8 cellular contexts compared by ENCODE assay signal in genomic region chr4:173334891-173335754, GRCh38. TPM values are rescaled to one million over a fixed set of nuclear protein-coding genes. Genes with fewer than 3 reads are reported as not detected.
DNase-seq lines count a peak whose midpoint lies in the region; FAIRE-seq and TF ChIP-seq lines count a peak whose summit lies in the region.

No MANE protein-coding gene starts in this region.

- H3K36me3 Mint-ChIP-seq in astrocyte (ENCODE audit: low read depth, unreplicated experiment): no peaks in the 10 kb centered on the region

- H3K9me3 ChIP-seq in astrocyte (ENCODE audit: insufficient read depth, low read depth, low read length) (no peaks in the 10 kb centered on the region), hepatocyte (ENCODE audit: low read depth) (no peaks in the 10 kb centered on the region)

- H3K4me2 ChIP-seq in astrocyte (ENCODE audit: low read length) (peak overlapping the region; percentile 92), hepatocyte (peak overlapping the region; percentile 88)

- H4K20me1 ChIP-seq in astrocyte (ENCODE audit: insufficient read depth, low read length): peaks cover 14% of the 10 kb centered on the region
- peaks cover 5% of the 10 kb centered on the region for H4K20me1 ChIP-seq in hepatocyte (ENCODE audit: insufficient read depth, poor library complexity, severe bottlenecking)

- H3K79me2 ChIP-seq in astrocyte (ENCODE audit: insufficient read depth, low read length): peaks cover 40% of the 10 kb centered on the region
- H3K79me2 ChIP-seq in hepatocyte: peaks cover 32% of the 10 kb centered on the region

- peak overlapping the region; percentile 94 for H3K4me3 Mint-ChIP-seq in astrocyte (ENCODE audit: unreplicated experiment)

- WGBS in hepatocyte (ENCODE audit: low lambda C conversion rate, missing lambda C conversion rate): 1% methylated on average over 45 of the region's 52 CpGs

- no peaks in the 10 kb centered on the region for H3K27me3 Mint-ChIP-seq in astrocyte (ENCODE audit: low read depth, unreplicated experiment)

- no peaks in the 10 kb centered on the region for H3K9me2 ChIP-seq in hepatocyte (replicated peaks; ENCODE audit: insufficient read depth)

- H3K9me3 Mint-ChIP-seq in astrocyte (ENCODE audit: unreplicated experiment): no peaks in the 10 kb centered on the region

- no peaks in the 10 kb centered on the region for H3K27me3 ChIP-seq in astrocyte (ENCODE audit: insufficient read depth, low read length)
- H3K27me3 ChIP-seq in hepatocyte: no peaks in the 10 kb centered on the region

- H3K27ac ChIP-seq in astrocyte (ENCODE audit: low read depth, low read length) (peak overlapping the region; percentile 86), hepatocyte (peak overlapping the region; percentile 77)

- DNase-seq in activated CD8-positive, alpha-beta memory T cell treated with anti-CD3 and anti-CD28 coated beads, Interleukin-2, amount 50 U/mL, for 24 hours (ENCODE audit: extremely low read depth): peak; percentile 1
- DNase-seq in activated CD8-positive, alpha-beta memory T cell treated with anti-CD3 and anti-CD28 coated beads, Interleukin-2, amount 50 U/mL, for 48 hours: no peak
- DNase-seq in HEK293T (ENCODE audit: extremely low spot score): peak; percentile 84
- peak; percentile 90 for DNase-seq in M059J (ENCODE audit: low read depth)
- peak; percentile 79 for DNase-seq in RPMI8226
- peak; percentile 62 for DNase-seq in astrocyte (ENCODE audit: low read depth)
- DNase-seq in hepatocyte (ENCODE audit: low spot score): peak; percentile 84
- no peak for DNase-seq in retinal pigment epithelial cell (ENCODE audit: low read depth)

- H3K4me1 ChIP-seq in astrocyte (ENCODE audit: insufficient read depth, low read length) (peaks cover 9% of the 10 kb centered on the region), hepatocyte (ENCODE audit: insufficient read depth) (peaks cover 11% of the 10 kb centered on the region)

- peak overlapping the region; percentile 98 for H3K9ac ChIP-seq in astrocyte (ENCODE audit: low read length)

- H2AFZ ChIP-seq in astrocyte (ENCODE audit: low read depth, low read length) (peak overlapping the region; percentile 81), hepatocyte (peak overlapping the region; percentile 90)

- peak overlapping the region; percentile 88 for H3K27ac Mint-ChIP-seq in astrocyte (ENCODE audit: unreplicated experiment)

- FAIRE-seq in astrocyte (lab: Jason Lieb, UNC): no peak

- H3K36me3 ChIP-seq in astrocyte (ENCODE audit: insufficient read depth, low read length) (peaks cover 3% of the 10 kb centered on the region), hepatocyte (replicated peaks; ENCODE audit: insufficient read depth, low read depth) (no peaks in the 10 kb centered on the region)

- CTCF ChIA-PET in HEK293T (lab: Yijun Ruan, JAX): interaction anchor here (0.7 to 1.7 kb wide), 4 partner anchors 20 to 362 kb away, joined by 3 to 6 read pairs (median 3); no protein-coding TSS in a partner anchor

- TF ChIP-seq CTCF in astrocyte (IDR thresholded peaks at IDR 0.05; ENCODE audit: insufficient read depth, low read depth, low read length) (no peak), hepatocyte (IDR thresholded peaks at IDR 0.05; ENCODE audit: poor library complexity) (no peak), retinal pigment epithelial cell (conservative IDR thresholded peaks at IDR 0.05; ENCODE audit: low read depth, low read length) (no peak)

- H3K4me3 ChIP-seq in astrocyte (ENCODE audit: insufficient read depth, low read depth, low read length) (peak overlapping the region; percentile 92), hepatocyte (peak overlapping the region; percentile 88), retinal pigment epithelial cell (ENCODE audit: low read length) (peak overlapping the region; percentile 95)

- peaks cover 4% of the 10 kb centered on the region for H3K4me1 Mint-ChIP-seq in astrocyte (ENCODE audit: low read depth, unreplicated experiment)

- POLR2A ChIA-PET in HEK293T (lab: Yijun Ruan, JAX): interaction anchor here (0.6 to 6.3 kb wide), 72 partner anchors 10 to 948 kb away, joined by 3 to 317 read pairs (median 4); partner anchors contain the start of genes CEP44, FBXO8, GALNT7 and HAND2

TF ChIP-seq in HEK293T, 16 proteins besides CTCF, POLR2A, EP300 and RAD21:
- peak; percentile 18; the same call in 1 of the 2 replicates for TF ChIP-seq ELF4 (IDR thresholded peaks at IDR 0.05)
- TF ChIP-seq CTBP1 (IDR thresholded peaks at IDR 0.05; ENCODE audit: borderline replicate concordance): no peak
- no peak for TF ChIP-seq SUZ12 (IDR thresholded peaks at IDR 0.05)
- peak; percentile 2; the same call in 1 of the 2 replicates for TF ChIP-seq L3MBTL2 (conservative IDR thresholded peaks at IDR 0.05)

RNA-seq across cellular contexts. Expression of gene HMGB2, which starts 1.0 kb away (rescaled TPM):
- total RNA-seq in M059J (2014; rRNA removed; shearing (Covaris generic)): 168 and 224 TPM in 2 replicates
- 12.3 and 18.3 TPM in 2 replicates for total RNA-seq in astrocyte
- 50.9 and 62.3 TPM in 2 replicates for total RNA-seq in hepatocyte
- polyA plus RNA-seq in hepatocyte: 84.4 and 87.0 TPM in 2 replicates

RNA-seq across cellular contexts. Expression of gene SAP30, which starts 35.6 kb away (rescaled TPM):
- 25.0 and 46.4 TPM in 2 replicates for total RNA-seq in M059J (2014; rRNA removed; shearing (Covaris generic))
- total RNA-seq in astrocyte (8.8 and 9.4 TPM in 2 replicates), hepatocyte (16.5 and 17.5 TPM in 2 replicates)
- 26.4 and 28.2 TPM in 2 replicates for polyA plus RNA-seq in hepatocyte

Comparison
In these comparisons a context has a peak if more than half of its experiments do, and no peak if none do; other contexts are left out.
1. DNase-seq: peak in activated CD8-positive, alpha-beta memory T cell treated with anti-CD3 and anti-CD28 coated beads, Interleukin-2, amount 50 U/mL, for 24 hours (single experiment), HEK293T (single experiment), M059J (single experiment), RPMI8226 (single experiment), astrocyte (single experiment) and hepatocyte (single experiment); none in activated CD8-positive, alpha-beta memory T cell treated with anti-CD3 and anti-CD28 coated beads, Interleukin-2, amount 50 U/mL, for 48 hours (single experiment) and retinal pigment epithelial cell (single experiment).
2. Peak in every context shown above with its lines, with median percentiles within 50 percentile points of each other: H3K4me3 ChIP-seq.